ENCODE assay signal across 15 cellular contexts in genomic region chr3:132804498-132804897, GRCh38.
DNase-seq lines count a peak whose midpoint lies in the region; ATAC-seq and TF ChIP-seq lines count a peak whose summit lies in the region.
"Had no signal": no experiment of that assay in that cellular context is flagged by ENCODE, and none has a peak within 500 bp of the region (broad histone marks: within the 10 kb centered on the region; RNA-seq: fewer than 3 reads in every experiment).

No MANE protein-coding gene starts in this region.

- in situ Hi-C loops in astrocyte of the spinal cord (cut with HindIII; ENCODE audit: low sequenced_read_pairs) = no loop called here

- no peak for ATAC-seq in psoas muscle
- ATAC-seq in activated CD4-positive, CD25-positive, alpha-beta regulatory T cell treated with anti-CD3 and anti-CD28 coated beads, Interleukin-2, amount 50 U/mL, for 24 hours = no peak

- H3K36me3 ChIP-seq in subcutaneous abdominal adipose tissue (ENCODE audit: control insufficient read depth in 5 of 5, insufficient read depth in 5 of 5, low read length in 5 of 5) = no peaks in the 10 kb centered on the region
- H3K36me3 ChIP-seq in psoas muscle (ENCODE audit: insufficient read depth in 1 of 2, low read depth in 1 of 2) = no peaks in the 10 kb centered on the region
- H3K36me3 ChIP-seq: cardiac muscle cell, HAP-1, right atrium auricular region had no signal

- peak overlapping the region; percentile 7 for H3K27ac ChIP-seq in subcutaneous abdominal adipose tissue (ENCODE audit: low read depth, low read length)
- H3K27ac ChIP-seq in psoas muscle = no peak overlapping the region
- H3K27ac ChIP-seq: cardiac muscle cell, right atrium auricular region had no signal

- TF ChIP-seq CTCF in astrocyte of the spinal cord (IDR thresholded peaks at IDR 0.05; ENCODE audit: low read depth, low read length) = no peak
- no peak for TF ChIP-seq CTCF in psoas muscle (IDR thresholded peaks at IDR 0.05)

- H3K4me3 ChIP-seq in astrocyte of the spinal cord (ENCODE audit: low read depth, low read length) (no peak overlapping the region), subcutaneous abdominal adipose tissue (ENCODE audit: low read depth in 1 of 5, low read length in 5 of 5) (no peak overlapping the region), psoas muscle (no peak overlapping the region)
- H3K4me3 ChIP-seq: cardiac muscle cell, HAP-1, right atrium auricular region had no signal

- H3K9me3 ChIP-seq in subcutaneous abdominal adipose tissue (ENCODE audit: control insufficient read depth in 5 of 5, low read length in 5 of 5) (no peaks in the 10 kb centered on the region), psoas muscle (no peaks in the 10 kb centered on the region)
- H3K9me3 ChIP-seq: HAP-1, right atrium auricular region had no signal

- DNase-seq in HS-27A (ENCODE audit: low read depth) (peak; percentile 59), astrocyte of the spinal cord (ENCODE audit: low read depth, low spot score) (peak; percentile 50), kidney tubule cell (ENCODE audit: low spot score) (peak; percentile 53), psoas muscle (no peak), cerebellar nuclear complex (lab: John Stamatoyannopoulos, UW) (no peak)
- DNase-seq: activated CD4-positive, alpha-beta T cell treated with anti-CD3 and anti-CD28 coated beads, Interleukin-2, amount 10 ng/mL, durations not matched to agents 7 days and 5 days; activated naive CD4-positive, alpha-beta T cell treated with anti-CD3 and anti-CD28 coated beads for 36 hours; NCI-H1930; NCI-H510A treated with DMSO at 0.1 percent for 48 hours; T1000 had no signal

- no peak overlapping the region for H3K9ac ChIP-seq in subcutaneous abdominal adipose tissue (ENCODE audit: low read length in 5 of 5)

- intact Hi-C loops in psoas muscle (cut with DNase I) = no loop called here

- H3K27me3 ChIP-seq in subcutaneous abdominal adipose tissue (ENCODE audit: control insufficient read depth in 5 of 5, insufficient read depth in 4 of 5, low read length in 5 of 5) (no peaks in the 10 kb centered on the region), psoas muscle (ENCODE audit: insufficient read depth in 3 of 3, low read length in 2 of 3) (no peaks in the 10 kb centered on the region)
- H3K27me3 ChIP-seq: cardiac muscle cell, right atrium auricular region had no signal

- peaks cover 1 to 18% (median 10%) of the 10 kb centered on the region in 5 donors for H3K4me1 ChIP-seq in subcutaneous abdominal adipose tissue (ENCODE audit: control insufficient read depth in 5 of 5, insufficient read depth in 5 of 5, low read length in 5 of 5)
- peaks cover 9% of the 10 kb centered on the region for H3K4me1 ChIP-seq in psoas muscle
- H3K4me1 ChIP-seq: HAP-1, right atrium auricular region had no signal

Comparison
In these comparisons a context has a peak if more than half of its experiments do, and no peak if none do; other contexts are left out.
1. DNase-seq: peak in HS-27A (single experiment), astrocyte of the spinal cord (single experiment) and kidney tubule cell (single experiment); none in psoas muscle (0 of 2) and cerebellar nuclear complex (0 of 2).